ENCODE assay signal across 32 cellular contexts in genomic region chr6:6847591-6847990, GRCh38.
"Had no signal": no experiment of that assay in that cellular context is flagged by ENCODE, and none has a peak within 500 bp of the region (broad histone marks: within the 10 kb centered on the region; RNA-seq: fewer than 3 reads in every experiment).

No MANE protein-coding gene starts in this region.

- H3K27ac Mint-ChIP-seq: activated B cell treated with CpG ODN at 0.5 μM for 24 hours; activated CD4-positive, alpha-beta memory T cell treated with anti-CD3 and anti-CD28 coated beads for 36 hours; activated CD4-positive, alpha-beta T cell treated with anti-CD3 and anti-CD28 coated beads, Interleukin-2, amount 10 ng/mL, durations not matched to agents 24 days and 14 days; activated CD8-positive, alpha-beta T cell treated with anti-CD3 and anti-CD28 coated beads for 36 hours; activated naive CD4-positive, alpha-beta T cell treated with anti-CD3 and anti-CD28 coated beads, Interleukin-2, amount 10 ng/mL, durations not matched to agents 7 days and 5 days; activated naive CD4-positive, alpha-beta T cell treated with anti-CD3 and anti-CD28 coated beads, Interleukin-2, amount 50 U/mL, for 24 hours; activated naive CD8-positive, alpha-beta T cell; activated naive CD8-positive, alpha-beta T cell treated with anti-CD3 and anti-CD28 coated beads, Interleukin-2, amount 10 ng/mL, durations not matched to agents 7 days and 5 days; activated naive CD8-positive, alpha-beta T cell treated with anti-CD3 and anti-CD28 coated beads, Interleukin-2, amount 50 U/mL, for 24 hours; activated T-cell treated with anti-CD3 and anti-CD28 coated beads, Interleukin-2, amount 50 U/mL, for 24 hours; activated T-helper 2 cell treated with anti-CD3 and anti-CD28 coated beads, Interferon-gamma antibody, Interleukin-2, Interleukin-4, amounts not matched to agents 10 μg/mL and 5 μg/mL and 100 μg/mL, durations not matched to agents 14 hours and 24 hours and 36 hours; T-helper 1 cell treated with Interleukin-12 subunit alpha and Interleukin-12 subunit beta and Interleukin-4 antibody, amounts not matched to agents 30 μg/mL and 1 μg/mL, for 36 hours; T-helper 2 cell treated with Interferon-gamma antibody and Interleukin-4, amounts not matched to agents 5 μg/mL and 100 μg/mL, for 36 hours had no signal

- H3K27me3 ChIP-seq: body of pancreas, brain microvascular endothelial cell, breast epithelium had no signal

- H3K9me3 ChIP-seq: body of pancreas had no signal

- H3K4me1 ChIP-seq: breast epithelium had no signal

- H3K27ac ChIP-seq: body of pancreas, brain microvascular endothelial cell, breast epithelium, VCaP had no signal

- H3K4me1 Mint-ChIP-seq: activated B cell treated with CpG ODN at 0.5 μM for 24 hours; activated CD4-positive, alpha-beta T cell treated with anti-CD3 and anti-CD28 coated beads, Interleukin-2, amount 10 ng/mL, durations not matched to agents 24 days and 14 days; activated naive CD4-positive, alpha-beta T cell treated with anti-CD3 and anti-CD28 coated beads, Interleukin-2, amount 10 ng/mL, durations not matched to agents 7 days and 5 days; activated naive CD4-positive, alpha-beta T cell treated with anti-CD3 and anti-CD28 coated beads, Interleukin-2, amount 50 U/mL, for 24 hours; activated naive CD8-positive, alpha-beta T cell treated with anti-CD3 and anti-CD28 coated beads, Interleukin-2, amount 50 U/mL, for 24 hours had no signal

- H3K4me3 ChIP-seq: body of pancreas, breast epithelium had no signal

- H3K4me3 Mint-ChIP-seq: activated B cell treated with CpG ODN at 0.5 μM for 24 hours; activated CD4-positive, alpha-beta memory T cell treated with anti-CD3 and anti-CD28 coated beads for 36 hours; activated CD4-positive, alpha-beta T cell treated with anti-CD3 and anti-CD28 coated beads, Interleukin-2, amount 10 ng/mL, durations not matched to agents 24 days and 14 days; activated CD8-positive, alpha-beta T cell treated with anti-CD3 and anti-CD28 coated beads for 36 hours; activated naive CD4-positive, alpha-beta T cell treated with anti-CD3 and anti-CD28 coated beads, Interleukin-2, amount 10 ng/mL, durations not matched to agents 7 days and 5 days; activated naive CD4-positive, alpha-beta T cell treated with anti-CD3 and anti-CD28 coated beads, Interleukin-2, amount 50 U/mL, for 24 hours; activated naive CD8-positive, alpha-beta T cell; activated naive CD8-positive, alpha-beta T cell treated with anti-CD3 and anti-CD28 coated beads, Interleukin-2, amount 10 ng/mL, durations not matched to agents 7 days and 5 days; activated naive CD8-positive, alpha-beta T cell treated with anti-CD3 and anti-CD28 coated beads, Interleukin-2, amount 50 U/mL, for 24 hours; activated T-cell treated with anti-CD3 and anti-CD28 coated beads, Interleukin-2, amount 50 U/mL, for 24 hours; T-helper 1 cell treated with Interleukin-12 subunit alpha and Interleukin-12 subunit beta and Interleukin-4 antibody, amounts not matched to agents 30 μg/mL and 1 μg/mL, for 36 hours; T-helper 2 cell treated with Interferon-gamma antibody and Interleukin-4, amounts not matched to agents 5 μg/mL and 100 μg/mL, for 36 hours had no signal

- H3K36me3 ChIP-seq: brain microvascular endothelial cell, breast epithelium had no signal

- DNase-seq: activated B cell treated with CpG ODN at 0.5 μM for 24 hours; activated CD4-positive, alpha-beta memory T cell treated with anti-CD3 and anti-CD28 coated beads for 36 hours; activated CD4-positive, alpha-beta T cell treated with anti-CD3 and anti-CD28 coated beads for 4 hours; activated CD4-positive, alpha-beta T cell treated with anti-CD3 and anti-CD28 coated beads, Interleukin-2, amount 10 ng/mL, durations not matched to agents 24 days and 14 days; activated CD4-positive, alpha-beta T cell treated with anti-CD3 and anti-CD28 coated beads, Interleukin-2, amount 50 U/mL, for 1 hour; activated CD4-positive, alpha-beta T cell treated with anti-CD3 and anti-CD28 coated beads, Interleukin-2, amount 50 U/mL, for 4 hours; activated CD4-positive, CD25-positive, alpha-beta regulatory T cell treated with anti-CD3 and anti-CD28 coated beads, Interleukin-2, amount 50 U/mL, for 72 hours; activated CD8-positive, alpha-beta memory T cell treated with anti-CD3 and anti-CD28 coated beads, Interleukin-2, amount 50 U/mL, for 4 hours; activated CD8-positive, alpha-beta T cell treated with anti-CD3 and anti-CD28 coated beads for 36 hours; activated effector memory CD4-positive, alpha-beta T cell treated with Interleukin-2 at 50 U/mL for 16 hours; activated gamma-delta T cell; activated naive CD4-positive, alpha-beta T cell treated with anti-CD3 and anti-CD28 coated beads, Interleukin-2, amount 10 ng/mL, durations not matched to agents 7 days and 5 days; activated naive CD4-positive, alpha-beta T cell treated with Interleukin-2 at 50 U/mL for 16 hours; activated naive CD8-positive, alpha-beta T cell treated with anti-CD3 and anti-CD28 coated beads, Interleukin-2, amount 10 ng/mL, durations not matched to agents 7 days and 5 days; activated naive CD8-positive, alpha-beta T cell treated with anti-CD3 and anti-CD28 coated beads, Interleukin-2, amount 50 U/mL, for 24 hours; activated T-cell treated with anti-CD3 and anti-CD28 coated beads, Interleukin-2, amount 50 U/mL, for 24 hours; activated T-cell treated with anti-CD3 and anti-CD28 coated beads, Interleukin-2, amount 50 U/mL, for 48 hours; amygdala; anterior cingulate cortex; body of pancreas; brain microvascular endothelial cell; central memory CD4-positive, alpha-beta T cell; T-helper 1 cell; T-helper 2 cell; T-helper 9 cell had no signal

- H3K27me3 Mint-ChIP-seq: activated B cell treated with CpG ODN at 0.5 μM for 24 hours; activated naive CD4-positive, alpha-beta T cell treated with anti-CD3 and anti-CD28 coated beads, Interleukin-2, amount 50 U/mL, for 24 hours; activated naive CD8-positive, alpha-beta T cell; activated naive CD8-positive, alpha-beta T cell treated with anti-CD3 and anti-CD28 coated beads, Interleukin-2, amount 50 U/mL, for 24 hours had no signal

- H3K36me3 Mint-ChIP-seq: activated naive CD4-positive, alpha-beta T cell treated with anti-CD3 and anti-CD28 coated beads, Interleukin-2, amount 10 ng/mL, durations not matched to agents 7 days and 5 days had no signal
